In genomic region chr1:193979219-193979618, GRCh38 we compare ENCODE assay signal across 17 cellular contexts.
DNase-seq lines count a peak whose midpoint lies in the region; ATAC-seq and TF ChIP-seq lines count a peak whose summit lies in the region.
"Had no signal": no experiment of that assay in that cellular context is flagged by ENCODE, and none has a peak within 500 bp of the region (broad histone marks: within the 10 kb centered on the region; RNA-seq: fewer than 3 reads in every experiment).

No MANE protein-coding gene starts in this region.

- no peak overlapping the region for H3K4me2 ChIP-seq in neural cell (ENCODE audit: low read length)
- H3K4me2 ChIP-seq: A549, GM23338 had no signal

- CTCF ChIA-PET in WTC11 (lab: Charles Lee), result no interaction called here

- peak; percentile 83 for TF ChIP-seq EP300 in neural cell (conservative IDR thresholded peaks at IDR 0.05; ENCODE audit: poor library complexity, severe bottlenecking)

- H3K36me3 ChIP-seq in neural cell (ENCODE audit: insufficient read depth, low read length), result no peaks in the 10 kb centered on the region
- H3K36me3 ChIP-seq: BE2C, HAP-1 had no signal

- H3K4me3 Mint-ChIP-seq in glutamatergic neuron (ENCODE audit: unreplicated experiment) (peak overlapping the region; percentile 22), WTC11 (no peak overlapping the region), natural killer cell (no peak overlapping the region)
- H3K4me3 Mint-ChIP-seq: CD4-positive, alpha-beta memory T cell; GM23338 had no signal

- H3K9me2 ChIP-seq in neural cell (ENCODE audit: insufficient read depth, low read length), result no peaks in the 10 kb centered on the region

- H3K9me3 ChIP-seq in neural cell (ENCODE audit: low read length), result no peaks in the 10 kb centered on the region
- H3K9me3 ChIP-seq: A549, BE2C, HAP-1 had no signal

- H3K27me3 Mint-ChIP-seq in glutamatergic neuron (ENCODE audit: unreplicated experiment) (no peaks in the 10 kb centered on the region), WTC11 (ENCODE audit: low read depth) (no peaks in the 10 kb centered on the region), natural killer cell (ENCODE audit: low read depth in 2 of 2) (no peaks in the 10 kb centered on the region)
- H3K27me3 Mint-ChIP-seq: CD4-positive, alpha-beta memory T cell had no signal

- no peaks in the 10 kb centered on the region for H3K27me3 ChIP-seq in neural cell (ENCODE audit: insufficient read depth, low read depth, low read length)
- H3K27me3 ChIP-seq: BE2C had no signal

- TF ChIP-seq CTCF in glutamatergic neuron (IDR thresholded peaks at IDR 0.05; ENCODE audit: partially characterized antibody, unreplicated experiment), result no peak
- no peak for TF ChIP-seq CTCF in neural cell (IDR thresholded peaks at IDR 0.05; ENCODE audit: poor library complexity, severe bottlenecking)
- TF ChIP-seq CTCF in WTC11 (IDR thresholded peaks at IDR 0.05), result no peak
- TF ChIP-seq CTCF in natural killer cell (IDR thresholded peaks at IDR 0.05), result no peak

- TF ChIP-seq RAD21 in neural cell (conservative IDR thresholded peaks at IDR 0.05), result peak; percentile 16

- no peak overlapping the region for H2AFZ ChIP-seq in neural cell (ENCODE audit: low read depth, low read length)
- H2AFZ ChIP-seq: GM23338 had no signal

- intact Hi-C loops in natural killer cell (cut with micrococcal nuclease), result no loop called here

- no peaks in the 10 kb centered on the region for H3K79me2 ChIP-seq in neural cell (replicated peaks; ENCODE audit: insufficient read depth, low read length)

- H3K27ac Mint-ChIP-seq in glutamatergic neuron (ENCODE audit: unreplicated experiment) (peak overlapping the region; percentile 88), WTC11 (no peak overlapping the region), natural killer cell (no peak overlapping the region)
- H3K27ac Mint-ChIP-seq: GM23338 had no signal

- peak; percentile 85 for DNase-seq in LHCN-M2 (ENCODE audit: low read depth)
- DNase-seq in NCI-H1930 (lab: John Stamatoyannopoulos, UW), result peak; percentile 7 to 21
- no peak for DNase-seq in glutamatergic neuron
- no peak for DNase-seq in WTC11 (ENCODE audit: low spot score)
- DNase-seq in anterior cingulate cortex (lab: John Stamatoyannopoulos, UW), result no peak
- DNase-seq in amygdala (lab: John Stamatoyannopoulos, UW), result no peak
- DNase-seq in natural killer cell, result no peak
- DNase-seq: BE2C; CD4-positive, alpha-beta memory T cell; DMS153; DMS79 treated with DMSO at 0.1 percent for 48 hours; EL had no signal

- peak overlapping the region; percentile 61 for H3K27ac ChIP-seq in neural cell (ENCODE audit: low read length)
- H3K27ac ChIP-seq: A549, C4-2B had no signal

- H4K20me1 ChIP-seq in neural cell (ENCODE audit: insufficient read depth), result no peaks in the 10 kb centered on the region

- POLR2A ChIA-PET in WTC11 (lab: Charles Lee), result interaction anchor here (0.6 kb wide), 1 partner anchor 26 kb away, joined by 3 read pairs; no protein-coding TSS in a partner anchor

- H3K9ac ChIP-seq in neural cell (ENCODE audit: low read length), result no peak overlapping the region

- no peaks in the 10 kb centered on the region for H3F3A ChIP-seq in neural cell (ENCODE audit: insufficient read depth, low read length, poor library complexity, severe bottlenecking)

- H3K9me3 Mint-ChIP-seq in glutamatergic neuron (ENCODE audit: unreplicated experiment), result no peaks in the 10 kb centered on the region
- peaks cover 1% of the 10 kb centered on the region for H3K9me3 Mint-ChIP-seq in WTC11
- H3K9me3 Mint-ChIP-seq in natural killer cell, result peaks cover 3 to 8% of the 10 kb centered on the region in 2 donors
- H3K9me3 Mint-ChIP-seq: GM23338 had no signal

- no peaks in the 10 kb centered on the region for H3K36me3 Mint-ChIP-seq in glutamatergic neuron (ENCODE audit: unreplicated experiment)
- H3K36me3 Mint-ChIP-seq in WTC11, result no peaks in the 10 kb centered on the region
- no peaks in the 10 kb centered on the region for H3K36me3 Mint-ChIP-seq in natural killer cell
- H3K36me3 Mint-ChIP-seq: CD4-positive, alpha-beta memory T cell had no signal

- H3K4me1 Mint-ChIP-seq in glutamatergic neuron (ENCODE audit: low read depth, unreplicated experiment), result peaks cover 22% of the 10 kb centered on the region
- H3K4me1 Mint-ChIP-seq in WTC11, result no peaks in the 10 kb centered on the region
- no peaks in the 10 kb centered on the region for H3K4me1 Mint-ChIP-seq in natural killer cell
- H3K4me1 Mint-ChIP-seq: GM23338 had no signal

- no peak overlapping the region for H3K4me3 ChIP-seq in neural cell (ENCODE audit: low read length)
- H3K4me3 ChIP-seq: A549, GM23338, HAP-1 had no signal

- ATAC-seq in WTC11, result no peak
- no peak for ATAC-seq in natural killer cell
- ATAC-seq: A549, GM23338 had no signal

TF ChIP-seq in neural cell, 6 proteins besides CTCF, POLR2A, EP300 and RAD21:
- TF ChIP-seq MXI1 (conservative IDR thresholded peaks at IDR 0.05; ENCODE audit: poor library complexity, severe bottlenecking) (no peak), REST (IDR thresholded peaks at IDR 0.05; ENCODE audit: borderline replicate concordance) (no peak), POLR2AphosphoS5 (IDR thresholded peaks at IDR 0.05) (peak; percentile 76), SMC3 (conservative IDR thresholded peaks at IDR 0.05; ENCODE audit: poor library complexity) (peak; percentile 7), TAF1 (IDR thresholded peaks at IDR 0.05; ENCODE audit: low read depth) (no peak), EZH2 (IDR thresholded peaks at IDR 0.05; ENCODE audit: borderline replicate concordance, insufficient read depth, low read length, poor library complexity, severe bottlenecking) (no peak)

TF ChIP-seq in WTC11, 78 proteins besides CTCF, POLR2A, EP300 and RAD21:
- no peak for TF ChIP-seq TEAD1 (CRISPR knock-in tag; IDR thresholded peaks at IDR 0.05)
- TF ChIP-seq USF2 (CRISPR knock-in tag; IDR thresholded peaks at IDR 0.05), result no peak
- TF ChIP-seq SMAD3 (CRISPR knock-in tag; IDR thresholded peaks at IDR 0.05; ENCODE audit: borderline replicate concordance), result no peak
- TF ChIP-seq CREM (CRISPR knock-in tag; IDR thresholded peaks at IDR 0.05), result no peak
- no peak for TF ChIP-seq ATF6 (CRISPR knock-in tag; IDR thresholded peaks at IDR 0.05)
- no peak for TF ChIP-seq GRHL2 (CRISPR knock-in tag; IDR thresholded peaks at IDR 0.05; ENCODE audit: insufficient replicate concordance, severe bottlenecking)
- TF ChIP-seq FOXP4 (CRISPR knock-in tag; IDR thresholded peaks at IDR 0.05), result no peak
- no peak for TF ChIP-seq STAT6 (CRISPR knock-in tag; conservative IDR thresholded peaks at IDR 0.05; ENCODE audit: low read depth)

Comparison
In these comparisons a context has a peak if more than half of its experiments do, and no peak if none do; other contexts are left out.
1. DNase-seq: peak in LHCN-M2 (single experiment) and NCI-H1930 (2 of 2); none in glutamatergic neuron (single experiment), WTC11 (single experiment), anterior cingulate cortex (0 of 58), amygdala (0 of 56) and natural killer cell (single experiment).